ENCODE assay signal across 1 cellular context in the genomic region with DNA sequence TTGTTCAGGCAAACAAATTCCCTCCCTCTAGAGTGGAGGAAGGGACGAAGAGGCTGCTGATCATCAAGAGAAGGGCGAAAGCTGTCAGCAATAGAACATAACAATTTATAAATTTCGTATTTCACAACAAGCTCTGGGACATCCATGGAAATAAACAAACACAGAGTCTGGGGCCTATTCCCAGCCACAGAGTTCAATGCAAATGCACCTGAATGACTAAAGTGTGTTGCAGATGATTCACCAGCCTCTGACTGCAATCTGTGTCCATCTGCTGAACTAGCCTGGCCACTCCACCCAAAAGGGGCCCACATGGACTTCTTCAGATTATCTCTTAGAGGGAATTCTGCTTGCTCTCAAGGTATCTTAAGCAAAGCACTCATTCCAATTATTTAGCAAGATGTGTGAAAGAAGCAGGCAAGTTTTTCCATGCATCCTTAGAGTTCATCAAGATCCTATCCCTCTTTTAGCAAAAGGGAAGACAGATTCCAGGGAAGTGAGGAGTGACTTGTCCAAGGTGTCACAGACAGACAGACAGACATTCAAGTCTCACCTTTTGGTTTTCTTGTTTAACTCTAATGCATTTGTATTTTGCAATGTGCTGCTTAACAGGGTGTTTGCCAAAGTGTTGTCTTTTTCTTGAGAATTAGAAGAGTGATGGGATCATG.
TF ChIP-seq lines count a peak whose summit lies in the region.

No MANE protein-coding gene starts in this region.

TF ChIP-seq in WTC11, 78 proteins besides CTCF, POLR2A, EP300 and RAD21 (continued from another document):
- TF ChIP-seq ZNF232 (CRISPR knock-in tag; IDR thresholded peaks at IDR 0.05): no peak
- no peak for TF ChIP-seq E2F5 (CRISPR knock-in tag; IDR thresholded peaks at IDR 0.05)
- no peak for TF ChIP-seq JUN (CRISPR knock-in tag; IDR thresholded peaks at IDR 0.05)
- TF ChIP-seq ELF4 (CRISPR knock-in tag; IDR thresholded peaks at IDR 0.05; ENCODE audit: low read depth): no peak
- TF ChIP-seq RELA (CRISPR knock-in tag; IDR thresholded peaks at IDR 0.05; ENCODE audit: borderline replicate concordance): no peak
- no peak for TF ChIP-seq ZNF512 (CRISPR knock-in tag; IDR thresholded peaks at IDR 0.05; ENCODE audit: borderline replicate concordance)
